ENCODE assay signal across 1 cellular context in the genomic region with DNA sequence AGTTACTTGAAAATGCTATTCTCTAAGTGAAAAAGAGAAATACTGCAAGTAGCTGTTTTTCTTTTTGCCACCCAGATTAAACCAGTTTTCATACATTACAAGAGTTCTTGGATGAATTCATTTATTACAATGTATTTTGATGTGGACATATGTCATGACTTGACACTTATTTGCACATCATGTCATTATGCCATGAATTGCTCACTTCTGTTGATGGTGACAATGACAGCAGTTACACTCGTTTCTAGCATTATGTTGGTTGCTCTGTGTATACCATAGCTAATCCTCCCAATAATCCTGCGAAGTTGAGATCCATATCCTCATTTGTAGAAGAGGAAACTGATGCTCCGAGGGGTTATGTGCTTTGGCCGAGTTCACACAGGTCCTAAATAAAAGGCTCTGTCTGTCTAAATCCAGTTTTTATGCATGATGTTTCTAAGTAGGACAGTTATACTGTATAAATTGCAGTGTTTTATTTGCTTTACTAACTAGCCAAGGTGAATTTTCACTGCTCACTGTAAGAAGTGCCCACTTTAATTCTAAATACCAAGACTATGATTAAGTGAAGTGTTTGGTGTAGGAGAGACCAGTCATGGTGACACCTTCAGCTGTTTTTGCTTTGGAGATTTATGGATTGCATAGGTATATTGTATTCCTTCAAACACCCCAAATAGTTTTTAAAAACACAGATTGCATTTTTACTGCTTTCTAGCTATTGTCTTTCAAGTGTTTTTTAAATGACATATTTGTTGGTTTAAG.
A peak's percentile ranks its signal among the peaks of the same experiment; 100 is the strongest.
TF ChIP-seq lines count a peak whose summit lies in the region.

No MANE protein-coding gene starts in this region.

TF ChIP-seq in K562, 482 proteins besides CTCF, POLR2A, EP300 and RAD21:
- TF ChIP-seq NFE2 (IDR thresholded peaks at IDR 0.05; ENCODE audit: low read depth): 0 out of 2 replicates have a peak, but pooled peaks have one; percentile 7
- TF ChIP-seq C11orf30 (IDR thresholded peaks at IDR 0.05; ENCODE audit: low read depth): peak; percentile 45; the same call in 1 of the 2 replicates
- TF ChIP-seq BDP1 (IDR thresholded peaks at IDR 0.05; ENCODE audit: insufficient read depth, insufficient read length): no peak
- TF ChIP-seq MAFG (tag; conservative IDR thresholded peaks at IDR 0.05): peak; percentile 68
- TF ChIP-seq ZNF316 (IDR thresholded peaks at IDR 0.05): peak; percentile 67
